In the genomic region with DNA sequence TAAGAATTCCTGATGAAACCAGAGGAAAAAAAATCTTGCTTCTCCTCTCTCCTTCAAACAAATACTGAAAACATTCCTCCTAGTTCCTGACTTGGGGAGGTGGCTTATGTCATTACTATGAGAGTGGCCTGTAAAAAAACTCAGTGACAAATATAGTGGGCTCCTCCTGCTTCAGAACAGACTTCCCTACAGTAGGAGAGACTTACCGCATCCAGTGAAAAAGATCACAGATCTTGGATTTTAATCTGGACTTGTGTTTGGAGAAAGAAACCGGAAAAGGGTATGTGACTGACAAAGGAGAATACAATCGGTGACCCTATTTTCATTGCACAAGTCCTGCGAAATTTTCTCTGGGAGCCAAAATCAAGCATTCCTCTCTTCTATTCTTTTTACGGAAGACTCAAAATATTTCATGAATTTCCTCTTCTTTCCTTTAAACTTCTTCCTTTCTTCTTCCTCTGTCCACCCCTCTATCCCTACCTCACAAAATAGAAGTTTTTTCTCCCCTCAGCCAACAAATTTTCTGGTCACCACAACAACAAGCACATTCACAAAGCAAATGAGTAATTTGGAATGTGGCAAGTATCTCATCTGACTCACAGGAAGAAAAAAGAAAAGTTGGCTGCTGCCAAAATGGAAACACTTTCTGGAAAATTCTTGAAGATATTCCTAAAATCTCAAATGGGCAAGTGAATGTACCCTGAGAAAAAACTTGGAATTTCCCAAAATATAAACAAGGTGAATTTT, we compare ENCODE assay signal across 11 cellular contexts.
DNase-seq lines count a peak whose midpoint lies in the region; ATAC-seq, FAIRE-seq and TF ChIP-seq lines count a peak whose summit lies in the region.
"Had no signal": no experiment of that assay in that cellular context is flagged by ENCODE, and none has a peak within 500 bp of the region (broad histone marks: within the 10 kb centered on the region; RNA-seq: fewer than 3 reads in every experiment).

No MANE protein-coding gene starts in this region.

- peak overlapping the region; percentile 94 for H3K27ac Mint-ChIP-seq in chondrocyte (ENCODE audit: unreplicated experiment)

- TF ChIP-seq POLR2A in GM12892 (IDR thresholded peaks at IDR 0.05; ENCODE audit: low read depth, low read length) = no peak

- H3K4me3 ChIP-seq in kidney epithelial cell (ENCODE audit: low read depth, low read length) = no peak overlapping the region
- H3K4me3 ChIP-seq in tibial artery = no peak overlapping the region
- H3K4me3 ChIP-seq in coronary artery = no peak overlapping the region
- H3K4me3 ChIP-seq: pancreas had no signal

- H3K4me1 ChIP-seq in tibial artery = peaks cover 0 to 13% (median 0%) of the 10 kb centered on the region in 4 donors
- H3K4me1 ChIP-seq: pancreas had no signal

- peak; percentile 66 for DNase-seq in HTR-8/SVneo (ENCODE audit: insufficient read length, low spot score)
- DNase-seq in chondrocyte (ENCODE audit: low spot score) = no peak
- peak; percentile 63 for DNase-seq in kidney epithelial cell (ENCODE audit: low read depth)
- no peak for DNase-seq in tibial artery
- no peak for DNase-seq in GM12892 (ENCODE audit: insufficient read length)
- no peak for DNase-seq in left colon
- DNase-seq in coronary artery (ENCODE audit: low spot score) = no peak
- DNase-seq: NCI-H187 treated with DMSO at 0.1 percent for 48 hours, pancreas had no signal

- no peaks in the 10 kb centered on the region for H3K9me3 ChIP-seq in tibial artery
- H3K9me3 ChIP-seq: pancreas had no signal

- peaks cover 65% of the 10 kb centered on the region for H3K4me1 Mint-ChIP-seq in chondrocyte (ENCODE audit: low read depth)

- intact Hi-C loops in tibial artery (cut with DNase I; ENCODE audit: low total_unique reads) (no loop called here), left colon (cut with DNase I, micrococcal nuclease) (no loop called here)

- H3K27me3 ChIP-seq in kidney epithelial cell (ENCODE audit: control insufficient read depth, insufficient read depth, low read length) (no peaks in the 10 kb centered on the region), tibial artery (no peaks in the 10 kb centered on the region)
- H3K27me3 ChIP-seq: pancreas had no signal

- ATAC-seq in GM19351 (IDR thresholded peaks at IDR 0.05; ENCODE audit: unreplicated experiment) = no peak
- ATAC-seq in left colon = no peak
- ATAC-seq: pancreas had no signal

- FAIRE-seq in HTR-8/SVneo (lab: Jason Lieb, UNC) (peak; percentile 72), GM12892 (lab: Jason Lieb, UNC) (no peak)
- FAIRE-seq: frontal cortex, pancreas had no signal

- H3K27me3 Mint-ChIP-seq in chondrocyte (ENCODE audit: low read depth) = no peaks in the 10 kb centered on the region

- TF ChIP-seq CTCF in chondrocyte (IDR thresholded peaks at IDR 0.05) = no peak
- TF ChIP-seq CTCF in kidney epithelial cell (IDR thresholded peaks at IDR 0.05; ENCODE audit: insufficient read depth, low read length, poor library complexity, severe bottlenecking) = no peak
- no peak for TF ChIP-seq CTCF in tibial artery (IDR thresholded peaks at IDR 0.05)
- no peak for TF ChIP-seq CTCF in coronary artery (IDR thresholded peaks at IDR 0.05)

- H3K36me3 ChIP-seq in kidney epithelial cell (ENCODE audit: control insufficient read depth, insufficient read depth, low read length) (no peaks in the 10 kb centered on the region), tibial artery (no peaks in the 10 kb centered on the region)
- H3K36me3 ChIP-seq: pancreas had no signal

- H3K27ac ChIP-seq in tibial artery = peak overlapping the region; percentile 45 to 47
- H3K27ac ChIP-seq in coronary artery = peak overlapping the region in 1 of 2 donors; percentile 56
- H3K27ac ChIP-seq: pancreas had no signal

- no peaks in the 10 kb centered on the region for H3K36me3 Mint-ChIP-seq in chondrocyte (ENCODE audit: low read depth)

- no peaks in the 10 kb centered on the region for H3K9me3 Mint-ChIP-seq in chondrocyte (ENCODE audit: low read depth)

- H3K4me3 Mint-ChIP-seq in chondrocyte (ENCODE audit: unreplicated experiment) = no peak overlapping the region

Comparison
In these comparisons a context has a peak if more than half of its experiments do, and no peak if none do; other contexts are left out.
1. DNase-seq: peak in HTR-8/SVneo (single experiment) and kidney epithelial cell (single experiment); none in chondrocyte (single experiment), tibial artery (0 of 2), GM12892 (single experiment), left colon (0 of 2) and coronary artery (single experiment).